35 cellular contexts compared by ENCODE assay signal in genomic region chr12:23898121-23898520, GRCh38. TPM values are rescaled to one million over a fixed set of nuclear protein-coding genes. Genes with fewer than 3 reads are reported as not detected.
"Had no signal": no experiment of that assay in that cellular context is flagged by ENCODE, and none has a peak within 500 bp of the region (broad histone marks: within the 10 kb centered on the region; RNA-seq: fewer than 3 reads in every experiment).

No MANE protein-coding gene starts in this region.

- H3K27ac ChIP-seq: ascending aorta, body of pancreas, brain microvascular endothelial cell, breast epithelium, VCaP had no signal

- H3K9me3 Mint-ChIP-seq: activated B cell treated with CpG ODN at 0.5 μM for 24 hours; activated CD4-positive, alpha-beta T cell treated with anti-CD3 and anti-CD28 coated beads, Interleukin-2, amount 10 ng/mL, durations not matched to agents 7 days and 5 days; activated naive CD4-positive, alpha-beta T cell treated with anti-CD3 and anti-CD28 coated beads, Interleukin-2, amount 50 U/mL, for 24 hours; activated naive CD8-positive, alpha-beta T cell treated with anti-CD3 and anti-CD28 coated beads, Interleukin-2, amount 10 ng/mL, durations not matched to agents 7 days and 5 days; activated naive CD8-positive, alpha-beta T cell treated with anti-CD3 and anti-CD28 coated beads, Interleukin-2, amount 50 U/mL, for 24 hours had no signal

- H3K36me3 ChIP-seq: brain microvascular endothelial cell, breast epithelium had no signal

- DNase-seq: activated B cell treated with CpG ODN at 0.5 μM for 24 hours; activated CD4-positive, alpha-beta T cell treated with anti-CD3 and anti-CD28 coated beads for 36 hours; activated CD4-positive, alpha-beta T cell treated with anti-CD3 and anti-CD28 coated beads for 48 hours; activated CD4-positive, alpha-beta T cell treated with anti-CD3 and anti-CD28 coated beads, Interleukin-2, amount 10 ng/mL, durations not matched to agents 7 days and 5 days; activated CD4-positive, alpha-beta T cell treated with anti-CD3 and anti-CD28 coated beads, Interleukin-2, amount 50 U/mL, for 48 hours; activated CD4-positive, CD25-positive, alpha-beta regulatory T cell treated with anti-CD3 and anti-CD28 coated beads, Interleukin-2, amount 50 U/mL, for 72 hours; activated CD8-positive, alpha-beta memory T cell treated with anti-CD3 and anti-CD28 coated beads, Interleukin-2, amount 50 U/mL, for 4 hours; activated CD8-positive, alpha-beta T cell treated with anti-CD3 and anti-CD28 coated beads for 36 hours; activated effector memory CD4-positive, alpha-beta T cell treated with Interleukin-2 at 50 U/mL for 16 hours; activated gamma-delta T cell; activated naive CD4-positive, alpha-beta T cell treated with anti-CD3 and anti-CD28 coated beads, Interleukin-2, amount 10 ng/mL, durations not matched to agents 7 days and 5 days; activated naive CD4-positive, alpha-beta T cell treated with Interleukin-2 at 50 U/mL for 16 hours; activated naive CD8-positive, alpha-beta T cell treated with anti-CD3 and anti-CD28 coated beads, Interleukin-2, amount 10 ng/mL, durations not matched to agents 7 days and 5 days; activated naive CD8-positive, alpha-beta T cell treated with anti-CD3 and anti-CD28 coated beads, Interleukin-2, amount 50 U/mL, for 24 hours; activated T-cell treated with anti-CD3 and anti-CD28 coated beads for 4 hours; activated T-cell treated with anti-CD3 and anti-CD28 coated beads, Interleukin-2, amount 50 U/mL, for 1 hour; activated T-cell treated with anti-CD3 and anti-CD28 coated beads, Interleukin-2, amount 50 U/mL, for 4 hours; activated T-cell treated with anti-CD3 and anti-CD28 coated beads, Interleukin-2, amount 50 U/mL, for 72 hours; amygdala; anterior cingulate cortex; body of pancreas; brain microvascular endothelial cell; central memory CD4-positive, alpha-beta T cell; T-helper 1 cell; T-helper 2 cell; T-helper 9 cell had no signal

- H3K27me3 Mint-ChIP-seq: activated B cell treated with CpG ODN at 0.5 μM for 24 hours; activated CD4-positive, alpha-beta T cell treated with anti-CD3 and anti-CD28 coated beads for 36 hours; activated CD4-positive, alpha-beta T cell treated with anti-CD3 and anti-CD28 coated beads, Interleukin-2, amount 10 ng/mL, durations not matched to agents 7 days and 5 days; activated CD8-positive, alpha-beta T cell treated with anti-CD3 and anti-CD28 coated beads for 36 hours; activated naive CD4-positive, alpha-beta T cell treated with anti-CD3 and anti-CD28 coated beads, Interleukin-2, amount 10 ng/mL, durations not matched to agents 7 days and 5 days; activated naive CD4-positive, alpha-beta T cell treated with anti-CD3 and anti-CD28 coated beads, Interleukin-2, amount 50 U/mL, for 24 hours; activated naive CD8-positive, alpha-beta T cell; activated naive CD8-positive, alpha-beta T cell treated with anti-CD3 and anti-CD28 coated beads, Interleukin-2, amount 10 ng/mL, durations not matched to agents 7 days and 5 days; activated naive CD8-positive, alpha-beta T cell treated with anti-CD3 and anti-CD28 coated beads, Interleukin-2, amount 50 U/mL, for 24 hours had no signal

- H3K27ac Mint-ChIP-seq: activated B cell treated with CpG ODN at 0.5 μM for 24 hours; activated CD4-positive, alpha-beta T cell treated with anti-CD3 and anti-CD28 coated beads for 36 hours; activated CD4-positive, alpha-beta T cell treated with anti-CD3 and anti-CD28 coated beads, Interleukin-2, amount 10 ng/mL, durations not matched to agents 7 days and 5 days; activated CD8-positive, alpha-beta T cell treated with anti-CD3 and anti-CD28 coated beads for 36 hours; activated naive CD4-positive, alpha-beta T cell treated with anti-CD3 and anti-CD28 coated beads, Interleukin-2, amount 10 ng/mL, durations not matched to agents 7 days and 5 days; activated naive CD4-positive, alpha-beta T cell treated with anti-CD3 and anti-CD28 coated beads, Interleukin-2, amount 50 U/mL, for 24 hours; activated naive CD8-positive, alpha-beta T cell; activated naive CD8-positive, alpha-beta T cell treated with anti-CD3 and anti-CD28 coated beads, Interleukin-2, amount 10 ng/mL, durations not matched to agents 7 days and 5 days; activated naive CD8-positive, alpha-beta T cell treated with anti-CD3 and anti-CD28 coated beads, Interleukin-2, amount 50 U/mL, for 24 hours; activated T-cell treated with anti-CD3 and anti-CD28 coated beads, Interleukin-2, amount 50 U/mL, for 72 hours; activated T-helper 2 cell treated with anti-CD3 and anti-CD28 coated beads, Interferon-gamma antibody, Interleukin-2, Interleukin-4, amounts not matched to agents 10 μg/mL and 5 μg/mL and 100 μg/mL, durations not matched to agents 14 hours and 24 hours and 36 hours; T-helper 1 cell treated with Interleukin-12 subunit alpha and Interleukin-12 subunit beta and Interleukin-4 antibody, amounts not matched to agents 30 μg/mL and 1 μg/mL, for 36 hours; T-helper 2 cell treated with Interferon-gamma antibody and Interleukin-4, amounts not matched to agents 5 μg/mL and 100 μg/mL, for 36 hours had no signal

- H3K4me3 Mint-ChIP-seq: activated B cell treated with CpG ODN at 0.5 μM for 24 hours; activated CD4-positive, alpha-beta T cell treated with anti-CD3 and anti-CD28 coated beads for 36 hours; activated CD4-positive, alpha-beta T cell treated with anti-CD3 and anti-CD28 coated beads, Interleukin-2, amount 10 ng/mL, durations not matched to agents 7 days and 5 days; activated CD8-positive, alpha-beta T cell treated with anti-CD3 and anti-CD28 coated beads for 36 hours; activated naive CD4-positive, alpha-beta T cell treated with anti-CD3 and anti-CD28 coated beads, Interleukin-2, amount 10 ng/mL, durations not matched to agents 7 days and 5 days; activated naive CD4-positive, alpha-beta T cell treated with anti-CD3 and anti-CD28 coated beads, Interleukin-2, amount 50 U/mL, for 24 hours; activated naive CD8-positive, alpha-beta T cell; activated naive CD8-positive, alpha-beta T cell treated with anti-CD3 and anti-CD28 coated beads, Interleukin-2, amount 10 ng/mL, durations not matched to agents 7 days and 5 days; activated naive CD8-positive, alpha-beta T cell treated with anti-CD3 and anti-CD28 coated beads, Interleukin-2, amount 50 U/mL, for 24 hours; activated T-cell treated with anti-CD3 and anti-CD28 coated beads, Interleukin-2, amount 50 U/mL, for 4 hours; activated T-cell treated with anti-CD3 and anti-CD28 coated beads, Interleukin-2, amount 50 U/mL, for 72 hours; T-helper 1 cell treated with Interleukin-12 subunit alpha and Interleukin-12 subunit beta and Interleukin-4 antibody, amounts not matched to agents 30 μg/mL and 1 μg/mL, for 36 hours; T-helper 2 cell treated with Interferon-gamma antibody and Interleukin-4, amounts not matched to agents 5 μg/mL and 100 μg/mL, for 36 hours had no signal

- H3K9me3 ChIP-seq: ascending aorta, body of pancreas had no signal

- H3K4me3 ChIP-seq: ascending aorta, body of pancreas, breast epithelium had no signal

- H3K27me3 ChIP-seq: ascending aorta, body of pancreas, brain microvascular endothelial cell, breast epithelium had no signal

- H3K4me1 ChIP-seq: ascending aorta, body of pancreas, breast epithelium had no signal

- FAIRE-seq: TTC549 had no signal

- ATAC-seq: activated CD4-positive, alpha-beta T cell treated with anti-CD3 and anti-CD28 coated beads for 36 hours; activated CD8-positive, alpha-beta T cell treated with anti-CD3 and anti-CD28 coated beads for 36 hours; activated naive CD8-positive, alpha-beta T cell treated with anti-CD3 and anti-CD28 coated beads, Interleukin-2, amount 50 U/mL, for 24 hours; activated T-cell treated with anti-CD3 and anti-CD28 coated beads, Interleukin-2, amount 50 U/mL, for 4 hours; activated T-cell treated with anti-CD3 and anti-CD28 coated beads, Interleukin-2, amount 50 U/mL, for 72 hours; body of pancreas had no signal

- H3K4me1 Mint-ChIP-seq: activated B cell treated with CpG ODN at 0.5 μM for 24 hours; activated CD4-positive, alpha-beta T cell treated with anti-CD3 and anti-CD28 coated beads for 36 hours; activated CD4-positive, alpha-beta T cell treated with anti-CD3 and anti-CD28 coated beads, Interleukin-2, amount 10 ng/mL, durations not matched to agents 7 days and 5 days; activated naive CD4-positive, alpha-beta T cell treated with anti-CD3 and anti-CD28 coated beads, Interleukin-2, amount 10 ng/mL, durations not matched to agents 7 days and 5 days; activated naive CD4-positive, alpha-beta T cell treated with anti-CD3 and anti-CD28 coated beads, Interleukin-2, amount 50 U/mL, for 24 hours; activated naive CD8-positive, alpha-beta T cell treated with anti-CD3 and anti-CD28 coated beads, Interleukin-2, amount 10 ng/mL, durations not matched to agents 7 days and 5 days; activated naive CD8-positive, alpha-beta T cell treated with anti-CD3 and anti-CD28 coated beads, Interleukin-2, amount 50 U/mL, for 24 hours had no signal

- H3K36me3 Mint-ChIP-seq: activated naive CD4-positive, alpha-beta T cell treated with anti-CD3 and anti-CD28 coated beads, Interleukin-2, amount 10 ng/mL, durations not matched to agents 7 days and 5 days; activated naive CD4-positive, alpha-beta T cell treated with anti-CD3 and anti-CD28 coated beads, Interleukin-2, amount 50 U/mL, for 24 hours; activated naive CD8-positive, alpha-beta T cell; activated naive CD8-positive, alpha-beta T cell treated with anti-CD3 and anti-CD28 coated beads, Interleukin-2, amount 10 ng/mL, durations not matched to agents 7 days and 5 days had no signal

RNA-seq across cellular contexts. Expression of gene SOX5, which starts 51.3 kb away (rescaled TPM):
- total RNA-seq: activated CD4-positive, alpha-beta T cell treated with anti-CD3 and anti-CD28 coated beads, Interleukin-2, amount 10 ng/mL, durations not matched to agents 7 days and 5 days; activated CD8-positive, alpha-beta T cell treated with anti-CD3 and anti-CD28 coated beads for 36 hours; activated naive CD8-positive, alpha-beta T cell treated with anti-CD3 and anti-CD28 coated beads, Interleukin-2, amount 10 ng/mL, durations not matched to agents 7 days and 5 days had no signal
